Comparison of ENCODE assay signal across 1 cellular context in genomic region chr2:189439342-189439741, GRCh38.
TF ChIP-seq lines count a peak whose summit lies in the region.

No MANE protein-coding gene starts in this region.

TF ChIP-seq in IMR-90, 13 proteins besides CTCF, POLR2A, EP300 and RAD21 (continued from another document):
- no peak for TF ChIP-seq ELK1 (IDR thresholded peaks at IDR 0.05; ENCODE audit: borderline replicate concordance, low read depth, low read length)
- TF ChIP-seq NFE2L2 (IDR thresholded peaks at IDR 0.05; ENCODE audit: low read depth, low read length) = no peak
- no peak for TF ChIP-seq RFX5 (IDR thresholded peaks at IDR 0.05; ENCODE audit: low read depth, low read length)
- TF ChIP-seq RCOR1 (IDR thresholded peaks at IDR 0.05; ENCODE audit: insufficient replicate concordance, low read length) = no peak
- TF ChIP-seq MXI1 (IDR thresholded peaks at IDR 0.05; ENCODE audit: borderline replicate concordance, low read depth, low read length) = no peak
